In genomic region chr4:172998527-172999469, GRCh38 we compare ENCODE assay signal across 10 cellular contexts.
DNase-seq lines count a peak whose midpoint lies in the region; ATAC-seq and FAIRE-seq lines count a peak whose summit lies in the region.
"Had no signal": no experiment of that assay in that cellular context is flagged by ENCODE, and none has a peak within 500 bp of the region (broad histone marks: within the 10 kb centered on the region; RNA-seq: fewer than 3 reads in every experiment).

No MANE protein-coding gene starts in this region.

- ATAC-seq in effector memory CD8-positive, alpha-beta T cell (replicated peaks) = no peak
- no peak for ATAC-seq in naive thymus-derived CD8-positive, alpha-beta T cell
- ATAC-seq: activated CD8-positive, alpha-beta T cell treated with anti-CD3 and anti-CD28 coated beads for 36 hours had no signal

- peaks cover 19 to 54% of the 10 kb centered on the region in 2 donors for H3K27me3 Mint-ChIP-seq in effector memory CD8-positive, alpha-beta T cell
- H3K27me3 Mint-ChIP-seq in naive thymus-derived CD8-positive, alpha-beta T cell = peaks cover 0 to 9% (median 7%) of the 10 kb centered on the region in 5 donors

- no peak overlapping the region for H3K27ac Mint-ChIP-seq in effector memory CD8-positive, alpha-beta T cell
- peak overlapping the region in 1 of 10 donors; percentile 15 for H3K27ac Mint-ChIP-seq in naive thymus-derived CD8-positive, alpha-beta T cell
- H3K27ac Mint-ChIP-seq: activated CD8-positive, alpha-beta T cell treated with anti-CD3 and anti-CD28 coated beads for 36 hours had no signal

- no peak for FAIRE-seq in GM19239 (lab: Jason Lieb, UNC)

- POLR2A ChIA-PET in naive thymus-derived CD8-positive, alpha-beta T cell (lab: Charles Lee) = interaction anchor here (0.7 kb wide), 1 partner anchor 335 kb away, joined by 3 read pairs; the partner anchor contains the start of gene HMGB2

- no peaks in the 10 kb centered on the region for H3K36me3 Mint-ChIP-seq in effector memory CD8-positive, alpha-beta T cell (ENCODE audit: insufficient read depth)
- H3K36me3 Mint-ChIP-seq in naive thymus-derived CD8-positive, alpha-beta T cell = no peaks in the 10 kb centered on the region

- H3K4me1 Mint-ChIP-seq in effector memory CD8-positive, alpha-beta T cell (ENCODE audit: low read depth in 2 of 2) = no peaks in the 10 kb centered on the region
- H3K4me1 Mint-ChIP-seq in naive thymus-derived CD8-positive, alpha-beta T cell = no peaks in the 10 kb centered on the region

- no peak overlapping the region for H3K4me3 Mint-ChIP-seq in effector memory CD8-positive, alpha-beta T cell
- H3K4me3 Mint-ChIP-seq in naive thymus-derived CD8-positive, alpha-beta T cell = no peak overlapping the region
- H3K4me3 Mint-ChIP-seq: activated CD8-positive, alpha-beta T cell treated with anti-CD3 and anti-CD28 coated beads for 36 hours had no signal

- peak; percentile 27 for DNase-seq in Daoy (ENCODE audit: low read depth)
- peak; percentile 93 for DNase-seq in LHCN-M2 (ENCODE audit: low read depth)
- peak; percentile 37 for DNase-seq in amniotic epithelial cell (ENCODE audit: low read depth)
- peak; percentile 84 for DNase-seq in kidney tubule cell (ENCODE audit: low spot score)
- no peak for DNase-seq in effector memory CD8-positive, alpha-beta T cell
- DNase-seq in HuH-7 (ENCODE audit: low spot score) = no peak
- DNase-seq in GM19239 (ENCODE audit: insufficient read length, low spot score) = no peak
- DNase-seq in naive thymus-derived CD8-positive, alpha-beta T cell = no peak
- DNase-seq: activated CD8-positive, alpha-beta T cell treated with anti-CD3 and anti-CD28 coated beads for 36 hours; NCI-H524 treated with DMSO at 0.1 percent for 48 hours had no signal

- no peaks in the 10 kb centered on the region for H3K9me3 Mint-ChIP-seq in effector memory CD8-positive, alpha-beta T cell
- H3K9me3 Mint-ChIP-seq in naive thymus-derived CD8-positive, alpha-beta T cell = no peaks in the 10 kb centered on the region
- H3K9me3 Mint-ChIP-seq: activated CD8-positive, alpha-beta T cell treated with anti-CD3 and anti-CD28 coated beads for 36 hours had no signal

Comparison
In these comparisons a context has a peak if more than half of its experiments do, and no peak if none do; other contexts are left out.
1. DNase-seq: peak in Daoy (single experiment), LHCN-M2 (single experiment), amniotic epithelial cell (single experiment) and kidney tubule cell (single experiment); none in effector memory CD8-positive, alpha-beta T cell (0 of 3), HuH-7 (single experiment), GM19239 (single experiment) and naive thymus-derived CD8-positive, alpha-beta T cell (0 of 10).